ENCODE assay signal across 3 cellular contexts in the genomic region with DNA sequence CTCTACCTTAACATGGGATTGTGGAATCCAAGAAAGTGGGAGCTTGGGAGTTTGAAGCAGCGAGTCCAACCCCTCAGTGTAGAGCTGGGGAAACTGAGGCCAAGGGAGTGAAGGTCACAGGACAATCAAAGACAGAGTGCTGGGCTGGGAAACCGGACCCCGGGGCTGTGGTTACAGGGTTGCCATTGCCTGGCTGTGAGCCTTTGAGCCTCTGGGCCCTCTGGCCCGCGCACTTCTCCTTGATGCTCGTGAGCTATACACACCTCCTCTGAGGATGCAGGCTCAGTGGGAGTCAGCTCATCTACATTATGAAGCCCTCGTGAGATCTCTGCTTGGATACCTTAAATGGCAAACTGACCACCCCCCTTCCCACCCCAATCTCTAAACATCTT.
TF ChIP-seq lines count a peak whose summit lies in the region.

No MANE protein-coding gene starts in this region.

TF ChIP-seq in SK-N-SH, 30 proteins besides CTCF, POLR2A, EP300 and RAD21:
- no peak for TF ChIP-seq FOXM1 (IDR thresholded peaks at IDR 0.05; ENCODE audit: low read depth)

TF ChIP-seq in SK-N-SH treated with all-trans-retinoic acid at 6 μM for 48 hours, 23 proteins besides CTCF, POLR2A, EP300 and RAD21:
- TF ChIP-seq, protein P1, sequence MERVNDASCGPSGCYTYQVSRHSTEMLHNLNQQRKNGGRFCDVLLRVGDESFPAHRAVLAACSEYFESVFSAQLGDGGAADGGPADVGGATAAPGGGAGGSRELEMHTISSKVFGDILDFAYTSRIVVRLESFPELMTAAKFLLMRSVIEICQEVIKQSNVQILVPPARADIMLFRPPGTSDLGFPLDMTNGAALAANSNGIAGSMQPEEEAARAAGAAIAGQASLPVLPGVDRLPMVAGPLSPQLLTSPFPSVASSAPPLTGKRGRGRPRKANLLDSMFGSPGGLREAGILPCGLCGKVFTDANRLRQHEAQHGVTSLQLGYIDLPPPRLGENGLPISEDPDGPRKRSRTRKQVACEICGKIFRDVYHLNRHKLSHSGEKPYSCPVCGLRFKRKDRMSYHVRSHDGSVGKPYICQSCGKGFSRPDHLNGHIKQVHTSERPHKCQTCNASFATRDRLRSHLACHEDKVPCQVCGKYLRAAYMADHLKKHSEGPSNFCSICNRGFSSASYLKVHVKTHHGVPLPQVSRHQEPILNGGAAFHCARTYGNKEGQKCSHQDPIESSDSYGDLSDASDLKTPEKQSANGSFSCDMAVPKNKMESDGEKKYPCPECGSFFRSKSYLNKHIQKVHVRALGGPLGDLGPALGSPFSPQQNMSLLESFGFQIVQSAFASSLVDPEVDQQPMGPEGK (CRISPR knock-in tag; IDR thresholded peaks at IDR 0.05; ENCODE audit: borderline replicate concordance), result no peak
- no peak for TF ChIP-seq ZFP3 (CRISPR knock-in tag; IDR thresholded peaks at IDR 0.05)
- no peak for TF ChIP-seq ZFP30 (CRISPR knock-in tag; IDR thresholded peaks at IDR 0.05)
- no peak for TF ChIP-seq ZNF565 (CRISPR knock-in tag; conservative IDR thresholded peaks at IDR 0.05; ENCODE audit: low read depth)
- no peak for TF ChIP-seq ESRRG (CRISPR knock-in tag; IDR thresholded peaks at IDR 0.05)
- TF ChIP-seq ZC3H10 (CRISPR knock-in tag; IDR thresholded peaks at IDR 0.05), result no peak
- TF ChIP-seq, protein P2, sequence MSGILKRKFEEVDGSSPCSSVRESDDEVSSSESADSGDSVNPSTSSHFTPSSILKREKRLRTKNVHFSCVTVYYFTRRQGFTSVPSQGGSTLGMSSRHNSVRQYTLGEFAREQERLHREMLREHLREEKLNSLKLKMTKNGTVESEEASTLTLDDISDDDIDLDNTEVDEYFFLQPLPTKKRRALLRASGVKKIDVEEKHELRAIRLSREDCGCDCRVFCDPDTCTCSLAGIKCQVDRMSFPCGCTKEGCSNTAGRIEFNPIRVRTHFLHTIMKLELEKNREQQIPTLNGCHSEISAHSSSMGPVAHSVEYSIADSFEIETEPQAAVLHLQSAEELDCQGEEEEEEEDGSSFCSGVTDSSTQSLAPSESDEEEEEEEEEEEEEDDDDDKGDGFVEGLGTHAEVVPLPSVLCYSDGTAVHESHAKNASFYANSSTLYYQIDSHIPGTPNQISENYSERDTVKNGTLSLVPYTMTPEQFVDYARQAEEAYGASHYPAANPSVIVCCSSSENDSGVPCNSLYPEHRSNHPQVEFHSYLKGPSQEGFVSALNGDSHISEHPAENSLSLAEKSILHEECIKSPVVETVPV (CRISPR knock-in tag; IDR thresholded peaks at IDR 0.05), result no peak
- no peak for TF ChIP-seq TOX (CRISPR knock-in tag; IDR thresholded peaks at IDR 0.05; ENCODE audit: borderline replicate concordance)
- TF ChIP-seq PPARA (CRISPR knock-in tag; IDR thresholded peaks at IDR 0.05; ENCODE audit: borderline replicate concordance), result no peak
- no peak for TF ChIP-seq TSHZ2 (CRISPR knock-in tag; IDR thresholded peaks at IDR 0.05)
- TF ChIP-seq CSDC2 (CRISPR knock-in tag; IDR thresholded peaks at IDR 0.05), result no peak
- TF ChIP-seq RARB (CRISPR knock-in tag; IDR thresholded peaks at IDR 0.05), result no peak
- no peak for TF ChIP-seq GLIS3 (CRISPR knock-in tag; IDR thresholded peaks at IDR 0.05)
- TF ChIP-seq, protein P3, sequence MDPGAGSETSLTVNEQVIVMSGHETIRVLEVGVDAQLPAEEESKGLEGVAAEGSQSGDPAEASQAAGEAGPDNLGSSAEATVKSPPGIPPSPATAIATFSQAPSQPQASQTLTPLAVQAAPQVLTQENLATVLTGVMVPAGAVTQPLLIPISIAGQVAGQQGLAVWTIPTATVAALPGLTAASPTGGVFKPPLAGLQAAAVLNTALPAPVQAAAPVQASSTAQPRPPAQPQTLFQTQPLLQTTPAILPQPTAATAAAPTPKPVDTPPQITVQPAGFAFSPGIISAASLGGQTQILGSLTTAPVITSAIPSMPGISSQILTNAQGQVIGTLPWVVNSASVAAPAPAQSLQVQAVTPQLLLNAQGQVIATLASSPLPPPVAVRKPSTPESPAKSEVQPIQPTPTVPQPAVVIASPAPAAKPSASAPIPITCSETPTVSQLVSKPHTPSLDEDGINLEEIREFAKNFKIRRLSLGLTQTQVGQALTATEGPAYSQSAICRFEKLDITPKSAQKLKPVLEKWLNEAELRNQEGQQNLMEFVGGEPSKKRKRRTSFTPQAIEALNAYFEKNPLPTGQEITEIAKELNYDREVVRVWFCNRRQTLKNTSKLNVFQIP (CRISPR knock-in tag; IDR thresholded peaks at IDR 0.05; ENCODE audit: borderline replicate concordance, low read depth), result no peak
- TF ChIP-seq CREB5 (CRISPR knock-in tag; IDR thresholded peaks at IDR 0.05; ENCODE audit: low read depth), result no peak
- no peak for TF ChIP-seq ISL1 (CRISPR knock-in tag; IDR thresholded peaks at IDR 0.05)
- TF ChIP-seq ZNF8 (CRISPR knock-in tag; IDR thresholded peaks at IDR 0.05), result no peak
- TF ChIP-seq SNAI2 (CRISPR knock-in tag; IDR thresholded peaks at IDR 0.05), result no peak

TF ChIP-seq in HepG2, 621 proteins besides CTCF, POLR2A, EP300 and RAD21 (continues in another document):
- TF ChIP-seq ZNF331 (CRISPR knock-in tag; IDR thresholded peaks at IDR 0.05) (0 out of 2 replicates have a peak, but pooled peaks have one; percentile 0), KLF11 (CRISPR knock-in tag; IDR thresholded peaks at IDR 0.05) (no peak), SALL1 (CRISPR knock-in tag; IDR thresholded peaks at IDR 0.05) (no peak), HHEX (CRISPR knock-in tag; IDR thresholded peaks at IDR 0.05) (no peak), ZNF281 (CRISPR knock-in tag; IDR thresholded peaks at IDR 0.05; ENCODE audit: borderline replicate concordance) (no peak), HDAC1 (CRISPR knock-in tag; IDR thresholded peaks at IDR 0.05) (no peak), ATF2 (CRISPR knock-in tag; IDR thresholded peaks at IDR 0.05) (no peak), TEAD2 (CRISPR knock-in tag; IDR thresholded peaks at IDR 0.05) (no peak), ETV5 (CRISPR knock-in tag; IDR thresholded peaks at IDR 0.05; ENCODE audit: borderline replicate concordance) (no peak), TBP (CRISPR knock-in tag; IDR thresholded peaks at IDR 0.05) (no peak), GLI4 (CRISPR knock-in tag; IDR thresholded peaks at IDR 0.05; ENCODE audit: borderline replicate concordance) (no peak), ZNF280D (CRISPR knock-in tag; IDR thresholded peaks at IDR 0.05) (no peak), ZNF543 (CRISPR knock-in tag; IDR thresholded peaks at IDR 0.05) (no peak; the same call in 1 of the 2 replicates), TRIM22 (IDR thresholded peaks at IDR 0.05) (no peak), NPAS2 (CRISPR knock-in tag; IDR thresholded peaks at IDR 0.05; ENCODE audit: borderline replicate concordance) (0 out of 2 replicates have a peak, but pooled peaks have one; percentile 13), ZNF773 (CRISPR knock-in tag; IDR thresholded peaks at IDR 0.05; ENCODE audit: borderline replicate concordance) (no peak), MAF1 (CRISPR knock-in tag; IDR thresholded peaks at IDR 0.05; ENCODE audit: borderline replicate concordance) (no peak), ZNF343 (CRISPR knock-in tag; IDR thresholded peaks at IDR 0.05) (no peak), EHMT2 (IDR thresholded peaks at IDR 0.05; ENCODE audit: borderline replicate concordance, low read depth, low read length) (no peak), GTF2F1 (IDR thresholded peaks at IDR 0.05; ENCODE audit: low read length) (no peak), DRAP1 (CRISPR knock-in tag; IDR thresholded peaks at IDR 0.05) (no peak), ZNF788 (CRISPR knock-in tag; IDR thresholded peaks at IDR 0.05; ENCODE audit: borderline replicate concordance) (0 out of 2 replicates have a peak, but pooled peaks have one; percentile 1), ASH2L (IDR thresholded peaks at IDR 0.05; ENCODE audit: insufficient read length, low read depth, low read length) (no peak), ZNF747 (CRISPR knock-in tag; IDR thresholded peaks at IDR 0.05; ENCODE audit: borderline replicate concordance) (0 out of 2 replicates have a peak, but pooled peaks have one; percentile 1), JUNB (CRISPR knock-in tag; IDR thresholded peaks at IDR 0.05; ENCODE audit: borderline replicate concordance) (no peak), ZNF101 (CRISPR knock-in tag; IDR thresholded peaks at IDR 0.05; ENCODE audit: borderline replicate concordance, low read depth) (0 out of 2 replicates have a peak, but pooled peaks have one; percentile 13), GFI1 (CRISPR knock-in tag; IDR thresholded peaks at IDR 0.05; ENCODE audit: borderline replicate concordance) (0 out of 2 replicates have a peak, but pooled peaks have one; percentile 6)
- TF ChIP-seq, protein P4, sequence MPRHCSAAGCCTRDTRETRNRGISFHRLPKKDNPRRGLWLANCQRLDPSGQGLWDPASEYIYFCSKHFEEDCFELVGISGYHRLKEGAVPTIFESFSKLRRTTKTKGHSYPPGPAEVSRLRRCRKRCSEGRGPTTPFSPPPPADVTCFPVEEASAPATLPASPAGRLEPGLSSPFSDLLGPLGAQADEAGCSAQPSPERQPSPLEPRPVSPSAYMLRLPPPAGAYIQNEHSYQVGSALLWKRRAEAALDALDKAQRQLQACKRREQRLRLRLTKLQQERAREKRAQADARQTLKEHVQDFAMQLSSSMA (CRISPR knock-in tag; IDR thresholded peaks at IDR 0.05), result no peak
- TF ChIP-seq, protein P5, sequence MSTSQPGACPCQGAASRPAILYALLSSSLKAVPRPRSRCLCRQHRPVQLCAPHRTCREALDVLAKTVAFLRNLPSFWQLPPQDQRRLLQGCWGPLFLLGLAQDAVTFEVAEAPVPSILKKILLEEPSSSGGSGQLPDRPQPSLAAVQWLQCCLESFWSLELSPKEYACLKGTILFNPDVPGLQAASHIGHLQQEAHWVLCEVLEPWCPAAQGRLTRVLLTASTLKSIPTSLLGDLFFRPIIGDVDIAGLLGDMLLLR (CRISPR knock-in tag; IDR thresholded peaks at IDR 0.05), result no peak
- TF ChIP-seq, protein P6, sequence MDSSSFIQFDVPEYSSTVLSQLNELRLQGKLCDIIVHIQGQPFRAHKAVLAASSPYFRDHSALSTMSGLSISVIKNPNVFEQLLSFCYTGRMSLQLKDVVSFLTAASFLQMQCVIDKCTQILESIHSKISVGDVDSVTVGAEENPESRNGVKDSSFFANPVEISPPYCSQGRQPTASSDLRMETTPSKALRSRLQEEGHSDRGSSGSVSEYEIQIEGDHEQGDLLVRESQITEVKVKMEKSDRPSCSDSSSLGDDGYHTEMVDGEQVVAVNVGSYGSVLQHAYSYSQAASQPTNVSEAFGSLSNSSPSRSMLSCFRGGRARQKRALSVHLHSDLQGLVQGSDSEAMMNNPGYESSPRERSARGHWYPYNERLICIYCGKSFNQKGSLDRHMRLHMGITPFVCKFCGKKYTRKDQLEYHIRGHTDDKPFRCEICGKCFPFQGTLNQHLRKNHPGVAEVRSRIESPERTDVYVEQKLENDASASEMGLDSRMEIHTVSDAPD (CRISPR knock-in tag; IDR thresholded peaks at IDR 0.05), result no peak
